In the genomic region with DNA sequence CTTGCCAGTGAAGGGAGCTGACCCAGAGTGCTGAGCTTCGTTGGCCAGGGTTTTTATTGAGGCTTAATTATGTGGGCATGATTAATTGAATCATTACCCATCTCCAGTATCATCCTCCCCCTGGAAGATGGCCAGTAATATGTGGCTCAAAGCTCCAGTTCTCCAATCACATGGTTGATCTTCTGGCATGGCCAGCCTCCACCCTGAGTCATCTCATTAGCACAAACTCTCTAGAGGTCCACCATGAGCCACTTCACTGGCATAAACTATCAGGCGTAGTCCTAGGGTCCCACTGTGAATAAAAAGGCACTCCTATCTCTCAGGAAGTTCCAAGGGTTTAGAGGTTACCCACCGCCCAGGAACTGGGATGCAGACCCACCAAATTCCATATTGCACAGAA, we compare ENCODE assay signal across 16 cellular contexts.
DNase-seq lines count a peak whose midpoint lies in the region; ATAC-seq and TF ChIP-seq lines count a peak whose summit lies in the region.
"Had no signal": no experiment of that assay in that cellular context is flagged by ENCODE, and none has a peak within 500 bp of the region (broad histone marks: within the 10 kb centered on the region; RNA-seq: fewer than 3 reads in every experiment).

No MANE protein-coding gene starts in this region.

- H3K27me3 Mint-ChIP-seq in HFFc6 (ENCODE audit: insufficient read depth) = peaks cover 2% of the 10 kb centered on the region
- H3K27me3 Mint-ChIP-seq in activated T-helper 17 cell treated with anti-CD3 and anti-CD28 coated beads, Interleukin-2, amount 50 U/mL, for 72 hours = no peaks in the 10 kb centered on the region
- H3K27me3 Mint-ChIP-seq: B cell had no signal

- no peak for TF ChIP-seq CTCF in HFFc6 (IDR thresholded peaks at IDR 0.05)
- no peak for TF ChIP-seq CTCF in gastroesophageal sphincter (IDR thresholded peaks at IDR 0.05)
- no peak for TF ChIP-seq CTCF in uterus (IDR thresholded peaks at IDR 0.05)

- no peak for TF ChIP-seq POLR2A in gastroesophageal sphincter (IDR thresholded peaks at IDR 0.05)
- no peak for TF ChIP-seq POLR2A in uterus (IDR thresholded peaks at IDR 0.05)

- H3K27ac ChIP-seq in gastroesophageal sphincter = peak overlapping the region in 3 of 4 donors; percentile 79 to 83 (median 81)
- peak overlapping the region; percentile 71 to 85 for H3K27ac ChIP-seq in uterus

- H3K36me3 ChIP-seq in gastroesophageal sphincter (peaks cover 3 to 54% of the 10 kb centered on the region in 2 donors), uterus (no peaks in the 10 kb centered on the region)

- H3K27me3 ChIP-seq in gastroesophageal sphincter (no peaks in the 10 kb centered on the region), uterus (no peaks in the 10 kb centered on the region)

- no peak for ATAC-seq in activated T-helper 17 cell treated with anti-CD3 and anti-CD28 coated beads, Interleukin-2, amount 50 U/mL, for 72 hours (replicated peaks)
- ATAC-seq in gastroesophageal sphincter = no peak
- ATAC-seq in GM19395 (IDR thresholded peaks at IDR 0.05; ENCODE audit: unreplicated experiment) = no peak
- no peak for ATAC-seq in HG02970 (IDR thresholded peaks at IDR 0.05; ENCODE audit: low FRiP score, unreplicated experiment)
- ATAC-seq: CD8-positive, alpha-beta T cell had no signal

- H3K4me3 ChIP-seq in gastroesophageal sphincter (no peak overlapping the region), uterus (no peak overlapping the region)

- H3K4me1 ChIP-seq in gastroesophageal sphincter (peaks cover 0 to 67% (median 3%) of the 10 kb centered on the region in 3 donors), uterus (no peaks in the 10 kb centered on the region)

- H3K4me3 Mint-ChIP-seq in HFFc6 = no peak overlapping the region
- no peak overlapping the region for H3K4me3 Mint-ChIP-seq in activated T-helper 17 cell treated with anti-CD3 and anti-CD28 coated beads, Interleukin-2, amount 50 U/mL, for 72 hours
- H3K4me3 Mint-ChIP-seq: B cell; CD8-positive, alpha-beta T cell had no signal

- H3K36me3 Mint-ChIP-seq in HFFc6 (ENCODE audit: low read depth) = peaks cover 58% of the 10 kb centered on the region
- peaks cover 94% of the 10 kb centered on the region for H3K36me3 Mint-ChIP-seq in activated T-helper 17 cell treated with anti-CD3 and anti-CD28 coated beads, Interleukin-2, amount 50 U/mL, for 72 hours (ENCODE audit: low read depth)

- peak overlapping the region; percentile 20; the same call in 1 of the 2 replicates for H3K27ac Mint-ChIP-seq in HFFc6
- H3K27ac Mint-ChIP-seq in activated T-helper 17 cell treated with anti-CD3 and anti-CD28 coated beads, Interleukin-2, amount 50 U/mL, for 72 hours = peak overlapping the region; percentile 43
- H3K27ac Mint-ChIP-seq: B cell; CD8-positive, alpha-beta T cell had no signal

- WGBS in gastroesophageal sphincter (ENCODE audit: low coverage in 1 of 2), 2 donors = 90 to 100% methylated on average over 1 to 2 of the region's 3 CpGs

- DNase-seq in HFFc6 = peak; percentile 3
- DNase-seq in uterus = no peak
- DNase-seq in NCI-H2227 treated with DMSO at 0.1 percent for 48 hours (lab: John Stamatoyannopoulos, UW) = no peak
- DNase-seq: ACHN; CD8-positive, alpha-beta T cell; KG1; MM.1S; NCI-H1105 treated with DMSO at 0.1 percent for 48 hours; NCI-H187 treated with DMSO at 0.1 percent for 48 hours; NCI-H2171 treated with DMSO at 0.1 percent for 48 hours; NCI-H524 had no signal

- intact Hi-C loops in uterus (cut with DNase I; ENCODE audit: low total_unique reads) = no loop called here

- peaks cover 54% of the 10 kb centered on the region for H3K4me1 Mint-ChIP-seq in HFFc6 (ENCODE audit: low read depth)
- peaks cover 20% of the 10 kb centered on the region for H3K4me1 Mint-ChIP-seq in activated T-helper 17 cell treated with anti-CD3 and anti-CD28 coated beads, Interleukin-2, amount 50 U/mL, for 72 hours
- H3K4me1 Mint-ChIP-seq: B cell had no signal

- H3K9me3 Mint-ChIP-seq in HFFc6 = peaks cover 5% of the 10 kb centered on the region
- H3K9me3 Mint-ChIP-seq in activated T-helper 17 cell treated with anti-CD3 and anti-CD28 coated beads, Interleukin-2, amount 50 U/mL, for 72 hours = no peaks in the 10 kb centered on the region
- H3K9me3 Mint-ChIP-seq: CD8-positive, alpha-beta T cell had no signal

- H3K9me3 ChIP-seq in gastroesophageal sphincter (no peaks in the 10 kb centered on the region), uterus (no peaks in the 10 kb centered on the region)

- TF ChIP-seq EP300 in gastroesophageal sphincter (IDR thresholded peaks at IDR 0.05) = no peak
